26 cellular contexts compared by ENCODE assay signal in the genomic region with DNA sequence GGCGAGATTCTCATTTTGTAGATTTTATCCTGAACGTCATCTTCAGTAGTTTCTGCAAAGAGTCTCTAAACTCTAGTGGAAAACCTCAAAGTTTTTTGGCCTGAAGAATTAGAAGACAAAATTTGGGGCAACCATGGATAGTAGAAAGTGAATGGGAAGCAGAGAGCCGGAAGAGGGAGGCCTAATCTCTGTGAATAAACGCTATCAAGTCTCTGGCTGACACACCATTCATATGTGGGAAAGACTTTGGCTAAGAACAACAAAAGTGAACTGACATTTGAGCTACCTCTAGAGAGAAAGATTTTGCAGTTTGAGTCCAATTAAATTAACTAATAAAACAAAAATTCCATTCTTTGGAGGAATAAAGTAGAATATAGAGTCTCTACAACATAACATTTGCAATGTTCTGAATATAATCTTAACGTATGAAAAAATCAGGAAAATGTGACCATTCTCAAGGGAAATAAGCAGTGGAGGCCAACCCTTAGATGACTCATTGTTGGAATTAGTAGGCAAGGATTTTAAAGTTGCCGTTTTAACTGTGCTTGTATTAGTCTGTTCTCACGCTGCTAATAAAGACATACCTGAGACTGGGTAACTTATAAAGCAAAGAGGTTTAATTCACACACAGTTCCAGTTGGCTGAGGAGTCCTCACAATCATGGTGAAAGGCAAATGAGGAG.
"Had no signal": no experiment of that assay in that cellular context is flagged by ENCODE, and none has a peak within 500 bp of the region (broad histone marks: within the 10 kb centered on the region; RNA-seq: fewer than 3 reads in every experiment).

No MANE protein-coding gene starts in this region.

- H3K4me1 Mint-ChIP-seq: activated naive CD8-positive, alpha-beta T cell treated with anti-CD3 and anti-CD28 coated beads, Interleukin-2, amount 10 ng/mL, durations not matched to agents 7 days and 5 days; neural progenitor cell; stimulated activated naive B cell treated with anti-CD40 and anti-IgM and Interleukin-4, amounts not matched to agents 10 μg/mL and 1 μg/mL and 100 μg/mL, for 72 hours had no signal

- DNase-seq: activated CD4-positive, alpha-beta T cell treated with anti-CD3 and anti-CD28 coated beads for 1 hour; activated CD4-positive, alpha-beta T cell treated with anti-CD3 and anti-CD28 coated beads, Interleukin-2, amount 50 U/mL, for 4 hours; activated CD8-positive, alpha-beta memory T cell treated with anti-CD3 and anti-CD28 coated beads, Interleukin-2, amount 50 U/mL, for 48 hours; activated naive CD4-positive, alpha-beta T cell treated with anti-CD3 and anti-CD28 coated beads for 36 hours; activated naive CD8-positive, alpha-beta T cell treated with anti-CD3 and anti-CD28 coated beads, Interleukin-2, amount 10 ng/mL, durations not matched to agents 7 days and 5 days; activated T-cell treated with anti-CD3 and anti-CD28 coated beads, Interleukin-2, amount 50 U/mL, for 4 hours; amygdala; caudate nucleus; colonic mucosa; dorsolateral prefrontal cortex; effector memory CD8-positive, alpha-beta T cell; foreskin keratinocyte; kidney; naive thymus-derived CD4-positive, alpha-beta T cell; posterior cingulate gyrus; stimulated activated CD4-positive, alpha-beta T cell treated with anti-CD3 and anti-CD28 coated beads, Interleukin-2, amount 100 ng/mL, for 48 hours; stimulated activated CD8-positive, alpha-beta memory T cell treated with anti-CD3 and anti-CD28 coated beads, Interleukin-4, amount 100 ng/mL, for 48 hours; stimulated activated naive B cell treated with anti-CD40 and anti-IgM and Interleukin-4, amounts not matched to agents 10 μg/mL and 1 μg/mL and 100 μg/mL, for 72 hours; T-helper 1 cell had no signal

- H3K36me3 Mint-ChIP-seq: activated naive CD8-positive, alpha-beta T cell treated with anti-CD3 and anti-CD28 coated beads, Interleukin-2, amount 10 ng/mL, durations not matched to agents 7 days and 5 days; type B pancreatic cell had no signal

- H3K4me1 ChIP-seq: colonic mucosa, foreskin keratinocyte, neural progenitor cell, vagina had no signal

- H3K27ac ChIP-seq: colonic mucosa, dorsolateral prefrontal cortex, foreskin keratinocyte, neural progenitor cell, thoracic aorta, vagina had no signal

- H3K4me3 Mint-ChIP-seq: activated naive CD4-positive, alpha-beta T cell treated with anti-CD3 and anti-CD28 coated beads for 36 hours; activated naive CD8-positive, alpha-beta T cell treated with anti-CD3 and anti-CD28 coated beads, Interleukin-2, amount 10 ng/mL, durations not matched to agents 7 days and 5 days; activated T-cell treated with anti-CD3 and anti-CD28 coated beads, Interleukin-2, amount 50 U/mL, for 4 hours; effector memory CD8-positive, alpha-beta T cell; naive thymus-derived CD4-positive, alpha-beta T cell; neural progenitor cell; stimulated activated naive B cell treated with anti-CD40 and anti-IgM and Interleukin-4, amounts not matched to agents 10 μg/mL and 1 μg/mL and 100 μg/mL, for 72 hours; type B pancreatic cell had no signal

- ATAC-seq: activated T-cell treated with anti-CD3 and anti-CD28 coated beads, Interleukin-2, amount 50 U/mL, for 4 hours; effector memory CD8-positive, alpha-beta T cell; esophagus mucosa; foreskin keratinocyte; naive thymus-derived CD4-positive, alpha-beta T cell; stimulated activated naive B cell treated with anti-CD40 and anti-IgM and Interleukin-4, amounts not matched to agents 10 μg/mL and 1 μg/mL and 100 μg/mL, for 72 hours had no signal

- H3K27ac Mint-ChIP-seq: activated naive CD4-positive, alpha-beta T cell treated with anti-CD3 and anti-CD28 coated beads for 36 hours; activated naive CD8-positive, alpha-beta T cell treated with anti-CD3 and anti-CD28 coated beads, Interleukin-2, amount 10 ng/mL, durations not matched to agents 7 days and 5 days; activated T-helper 2 cell treated with anti-CD3 and anti-CD28 coated beads, Interferon-gamma antibody, Interleukin-2, Interleukin-4, amounts not matched to agents 10 μg/mL and 5 μg/mL and 100 μg/mL, durations not matched to agents 14 hours and 24 hours and 36 hours; effector memory CD8-positive, alpha-beta T cell; naive thymus-derived CD4-positive, alpha-beta T cell; neural progenitor cell; stimulated activated naive B cell treated with anti-CD40 and anti-IgM and Interleukin-4, amounts not matched to agents 10 μg/mL and 1 μg/mL and 100 μg/mL, for 72 hours; type B pancreatic cell had no signal

- H3K9me3 ChIP-seq: colonic mucosa, thoracic aorta, vagina had no signal

- H3K4me3 ChIP-seq: colonic mucosa, dorsolateral prefrontal cortex, lung, neural progenitor cell, thoracic aorta, vagina had no signal

- H3K36me3 ChIP-seq: colonic mucosa, neural progenitor cell, thoracic aorta, vagina had no signal

- H3K27me3 Mint-ChIP-seq: activated naive CD8-positive, alpha-beta T cell treated with anti-CD3 and anti-CD28 coated beads, Interleukin-2, amount 10 ng/mL, durations not matched to agents 7 days and 5 days; effector memory CD8-positive, alpha-beta T cell; naive thymus-derived CD4-positive, alpha-beta T cell; stimulated activated naive B cell treated with anti-CD40 and anti-IgM and Interleukin-4, amounts not matched to agents 10 μg/mL and 1 μg/mL and 100 μg/mL, for 72 hours; type B pancreatic cell had no signal

- H3K27me3 ChIP-seq: colonic mucosa, dorsolateral prefrontal cortex, foreskin keratinocyte, neural progenitor cell, vagina had no signal
